ENCODE assay signal across 22 cellular contexts in genomic region chr12:39351153-39351552, GRCh38.
"Had no signal": no experiment of that assay in that cellular context is flagged by ENCODE, and none has a peak within 500 bp of the region (broad histone marks: within the 10 kb centered on the region; RNA-seq: fewer than 3 reads in every experiment).

No MANE protein-coding gene starts in this region.

- H3K4me3 Mint-ChIP-seq: naive B cell; natural killer cell treated with Interleukin-12 subunit alpha and Interleukin-12 subunit beta and Interleukin-15 and Interleukin-18, amount 100 ng/mL, for 72 hours; stimulated activated memory B cell treated with anti-CD40 and anti-IgM and Interleukin-4, amounts not matched to agents 10 μg/mL and 1 μg/mL and 100 μg/mL, for 72 hours; stimulated activated naive CD8-positive, alpha-beta T cell treated with anti-CD3 and anti-CD28 coated beads, Interleukin-15, amount 100 ng/mL, for 72 hours; type B pancreatic cell had no signal

- DNase-seq: heart right ventricle; kidney glomerular epithelial cell; left cardiac atrium; lower lobe of right lung; mammary epithelial cell; mesenchymal stem cell; naive B cell; ovary; right lobe of liver; stimulated activated CD4-positive, alpha-beta T cell treated with anti-CD3 and anti-CD28 coated beads, Interleukin-1b, Interleukin-23, amount 100 ng/mL, for 48 hours; stimulated activated CD4-positive, alpha-beta T cell treated with anti-CD3 and anti-CD28 coated beads, Interleukin-2, amount 100 ng/mL, for 48 hours; stimulated activated CD4-positive, alpha-beta T cell treated with anti-CD3 and anti-CD28 coated beads, Interleukin-4, amount 100 ng/mL, for 4 hours; stimulated activated CD8-positive, alpha-beta memory T cell treated with anti-CD3 and anti-CD28 coated beads, Interleukin-4, amount 100 ng/mL, for 48 hours; stimulated activated naive CD4-positive, alpha-beta T cell treated with Interleukin-2 at 50 U/mL for 16 hours; stimulated activated naive CD8-positive, alpha-beta T cell treated with anti-CD3 and anti-CD28 coated beads, Interleukin-15, amount 100 ng/mL, for 72 hours; substantia nigra; uterus had no signal

- ATAC-seq: heart right ventricle; left cardiac atrium; left lobe of liver; lower lobe of right lung; natural killer cell treated with Interleukin-12 subunit alpha and Interleukin-12 subunit beta and Interleukin-15 and Interleukin-18, amount 100 ng/mL, for 72 hours; right lobe of liver; stimulated activated memory B cell treated with anti-CD40 and anti-IgM and Interleukin-4, amounts not matched to agents 10 μg/mL and 1 μg/mL and 100 μg/mL, for 72 hours; stimulated activated naive CD8-positive, alpha-beta T cell treated with anti-CD3 and anti-CD28 coated beads, Interleukin-15, amount 100 ng/mL, for 72 hours had no signal

- H3K36me3 Mint-ChIP-seq: naive B cell, type B pancreatic cell had no signal

- H3K9me3 Mint-ChIP-seq: naive B cell; natural killer cell treated with Interleukin-12 subunit alpha and Interleukin-12 subunit beta and Interleukin-15 and Interleukin-18, amount 100 ng/mL, for 72 hours; stimulated activated memory B cell treated with anti-CD40 and anti-IgM and Interleukin-4, amounts not matched to agents 10 μg/mL and 1 μg/mL and 100 μg/mL, for 72 hours; stimulated activated naive CD8-positive, alpha-beta T cell treated with anti-CD3 and anti-CD28 coated beads, Interleukin-15, amount 100 ng/mL, for 72 hours; type B pancreatic cell had no signal

- H3K4me1 Mint-ChIP-seq: naive B cell; stimulated activated memory B cell treated with anti-CD40 and anti-IgM and Interleukin-4, amounts not matched to agents 10 μg/mL and 1 μg/mL and 100 μg/mL, for 72 hours; stimulated activated naive CD8-positive, alpha-beta T cell treated with anti-CD3 and anti-CD28 coated beads, Interleukin-15, amount 100 ng/mL, for 72 hours had no signal

- H3K27ac Mint-ChIP-seq: natural killer cell treated with Interleukin-12 subunit alpha and Interleukin-12 subunit beta and Interleukin-15 and Interleukin-18, amount 100 ng/mL, for 72 hours; progenitor cell of endocrine pancreas; stimulated activated memory B cell treated with anti-CD40 and anti-IgM and Interleukin-4, amounts not matched to agents 10 μg/mL and 1 μg/mL and 100 μg/mL, for 72 hours; stimulated activated naive CD8-positive, alpha-beta T cell treated with anti-CD3 and anti-CD28 coated beads, Interleukin-15, amount 100 ng/mL, for 72 hours; type B pancreatic cell had no signal

- H3K27me3 Mint-ChIP-seq: naive B cell; natural killer cell treated with Interleukin-12 subunit alpha and Interleukin-12 subunit beta and Interleukin-15 and Interleukin-18, amount 100 ng/mL, for 72 hours; progenitor cell of endocrine pancreas; stimulated activated memory B cell treated with anti-CD40 and anti-IgM and Interleukin-4, amounts not matched to agents 10 μg/mL and 1 μg/mL and 100 μg/mL, for 72 hours; stimulated activated naive CD8-positive, alpha-beta T cell treated with anti-CD3 and anti-CD28 coated beads, Interleukin-15, amount 100 ng/mL, for 72 hours; type B pancreatic cell had no signal
